In the genomic region with DNA sequence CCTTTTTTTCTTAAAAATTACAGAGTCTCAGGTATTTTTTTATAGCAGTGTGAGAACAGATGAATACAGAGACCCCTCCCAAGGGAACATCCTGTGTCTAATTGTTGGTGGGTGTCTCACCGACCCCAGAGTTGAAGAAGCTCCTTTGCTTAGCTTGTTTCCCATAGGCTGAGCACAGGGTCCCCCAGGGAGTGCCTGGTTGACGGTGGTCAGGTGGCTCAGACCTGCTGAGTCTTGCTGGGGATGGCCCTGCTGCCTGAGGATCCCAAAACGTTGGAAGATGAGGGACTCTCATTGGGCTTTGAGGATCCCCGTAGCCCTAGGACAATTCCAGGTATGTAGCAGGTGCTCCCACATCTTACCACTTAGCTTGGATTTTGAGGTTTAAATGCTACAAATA, we compare ENCODE assay signal across 24 cellular contexts. TPM values are rescaled to one million over a fixed set of nuclear protein-coding genes. Genes with fewer than 3 reads are reported as not detected.
DNase-seq lines count a peak whose midpoint lies in the region; ATAC-seq and TF ChIP-seq lines count a peak whose summit lies in the region.
"Had no signal": no experiment of that assay in that cellular context is flagged by ENCODE, and none has a peak within 500 bp of the region (broad histone marks: within the 10 kb centered on the region; RNA-seq: fewer than 3 reads in every experiment).

No MANE protein-coding gene starts in this region.

- intact Hi-C loops in activated CD4-positive, alpha-beta T cell treated with anti-CD3 and anti-CD28 coated beads, Interleukin-2, amount 10 ng/mL, durations not matched to agents 24 days and 14 days (cut with micrococcal nuclease) = no loop called here

- H3K36me3 Mint-ChIP-seq in activated CD4-positive, alpha-beta T cell treated with anti-CD3 and anti-CD28 coated beads, Interleukin-2, amount 10 ng/mL, durations not matched to agents 24 days and 14 days (ENCODE audit: low read depth) = no peaks in the 10 kb centered on the region

- peaks cover 8% of the 10 kb centered on the region for H3K9me3 Mint-ChIP-seq in activated CD4-positive, alpha-beta T cell treated with anti-CD3 and anti-CD28 coated beads, Interleukin-2, amount 10 ng/mL, durations not matched to agents 24 days and 14 days

- peak; percentile 45 for DNase-seq in activated CD4-positive, alpha-beta T cell treated with anti-CD3 and anti-CD28 coated beads, Interleukin-2, amount 10 ng/mL, durations not matched to agents 24 days and 14 days
- no peak for DNase-seq in activated CD4-positive, alpha-beta T cell treated with anti-CD3 and anti-CD28 coated beads for 48 hours
- peak; percentile 3 for DNase-seq in AG20443 (ENCODE audit: low spot score)
- peak; percentile 3 for DNase-seq in HEK293T (ENCODE audit: extremely low spot score)
- peak; percentile 41 for DNase-seq in mesenteric fat pad (ENCODE audit: low spot score)
- no peak for DNase-seq in glomerular visceral epithelial cell (ENCODE audit: extremely low spot score)
- DNase-seq: BE2C; CD4-positive, CD25-positive, alpha-beta regulatory T cell; COR-L47; DMS53; NCI-H1092; NCI-H1417 treated with DMSO at 0.1 percent for 48 hours; NCI-H1694 treated with DMSO at 0.1 percent for 48 hours; NCI-H2081; NCI-H2171; NCI-H226; NCI-H510A; NCI-H69; SHP77 had no signal

- H3K4me1 Mint-ChIP-seq in activated CD4-positive, alpha-beta T cell treated with anti-CD3 and anti-CD28 coated beads, Interleukin-2, amount 10 ng/mL, durations not matched to agents 24 days and 14 days = peaks cover 18% of the 10 kb centered on the region
- H3K4me1 Mint-ChIP-seq: GM23338 had no signal

- no peak overlapping the region for H3K27ac Mint-ChIP-seq in activated CD4-positive, alpha-beta T cell treated with anti-CD3 and anti-CD28 coated beads, Interleukin-2, amount 10 ng/mL, durations not matched to agents 24 days and 14 days
- H3K27ac Mint-ChIP-seq: GM23338, IgD-negative memory B cell had no signal

- H3K27me3 Mint-ChIP-seq in activated CD4-positive, alpha-beta T cell treated with anti-CD3 and anti-CD28 coated beads, Interleukin-2, amount 10 ng/mL, durations not matched to agents 24 days and 14 days = no peaks in the 10 kb centered on the region
- H3K27me3 Mint-ChIP-seq: CD4-positive, CD25-positive, alpha-beta regulatory T cell had no signal

- CTCF ChIA-PET in HEK293T (lab: Yijun Ruan, JAX) = no interaction called here

- POLR2A ChIA-PET in HEK293T (lab: Yijun Ruan, JAX) = no interaction called here

- H3K4me3 Mint-ChIP-seq in activated CD4-positive, alpha-beta T cell treated with anti-CD3 and anti-CD28 coated beads, Interleukin-2, amount 10 ng/mL, durations not matched to agents 24 days and 14 days = no peak overlapping the region
- H3K4me3 Mint-ChIP-seq: CD4-positive, CD25-positive, alpha-beta regulatory T cell; GM23338; IgD-negative memory B cell had no signal

- ATAC-seq in HG03280 (IDR thresholded peaks at IDR 0.05; ENCODE audit: unreplicated experiment) = no peak
- ATAC-seq: GM23338 had no signal

TF ChIP-seq in HEK293T, 16 proteins besides CTCF, POLR2A, EP300 and RAD21:
- TF ChIP-seq BHLHE40 (IDR thresholded peaks at IDR 0.05; ENCODE audit: borderline replicate concordance) (no peak), HDGF (IDR thresholded peaks at IDR 0.05; ENCODE audit: borderline replicate concordance) (no peak), FOXK2 (IDR thresholded peaks at IDR 0.05) (no peak), FOXM1 (IDR thresholded peaks at IDR 0.05; ENCODE audit: borderline replicate concordance) (no peak), CTBP1 (IDR thresholded peaks at IDR 0.05; ENCODE audit: borderline replicate concordance) (no peak), SP1 (IDR thresholded peaks at IDR 0.05) (no peak), SUZ12 (IDR thresholded peaks at IDR 0.05) (no peak), LEF1 (IDR thresholded peaks at IDR 0.05; ENCODE audit: borderline replicate concordance) (no peak), NFRKB (IDR thresholded peaks at IDR 0.05) (no peak)
TF ChIP-seq in HEK293T: peak in this region for 0.

RNA-seq across cellular contexts. Expression of a gene that starts 19.5 kb away (rescaled TPM):
- total RNA-seq in activated CD4-positive, alpha-beta T cell treated with anti-CD3 and anti-CD28 coated beads, Interleukin-2, amount 10 ng/mL, durations not matched to agents 24 days and 14 days = 0.76 and 0.77 TPM in 2 replicates
- total RNA-seq in mesenteric fat pad = 3.3 TPM

RNA-seq across cellular contexts. Expression of a gene that starts 48.8 kb away (rescaled TPM):
- not detected in 2 replicates for total RNA-seq in activated CD4-positive, alpha-beta T cell treated with anti-CD3 and anti-CD28 coated beads, Interleukin-2, amount 10 ng/mL, durations not matched to agents 24 days and 14 days
- total RNA-seq in mesenteric fat pad = not detected
- total RNA-seq: CD4-positive, CD25-positive, alpha-beta regulatory T cell; Daoy; SK-MEL-5 had no signal

RNA-seq across cellular contexts. Expression of a gene that starts 53.9 kb away (rescaled TPM):
- total RNA-seq in activated CD4-positive, alpha-beta T cell treated with anti-CD3 and anti-CD28 coated beads, Interleukin-2, amount 10 ng/mL, durations not matched to agents 24 days and 14 days = 0.33 and 0.40 TPM in 2 replicates
- 3.8 TPM for total RNA-seq in mesenteric fat pad
- total RNA-seq: SK-MEL-5 had no signal

Comparison
In these comparisons a context has a peak if more than half of its experiments do, and no peak if none do; other contexts are left out.
1. DNase-seq: peak in activated CD4-positive, alpha-beta T cell treated with anti-CD3 and anti-CD28 coated beads, Interleukin-2, amount 10 ng/mL, durations not matched to agents 24 days and 14 days (single experiment), AG20443 (single experiment), HEK293T (single experiment) and mesenteric fat pad (single experiment); none in activated CD4-positive, alpha-beta T cell treated with anti-CD3 and anti-CD28 coated beads for 48 hours (single experiment) and glomerular visceral epithelial cell (single experiment).